Comparison of ENCODE assay signal across 8 cellular contexts in genomic region chr5:141848771-141849370, GRCh38. TPM values are rescaled to one million over a fixed set of nuclear protein-coding genes. Genes with fewer than 3 reads are reported as not detected.
DNase-seq lines count a peak whose midpoint lies in the region; TF ChIP-seq lines count a peak whose summit lies in the region.

No MANE protein-coding gene starts in this region.

- peak overlapping the region; percentile 54 for H3K4me3 ChIP-seq in astrocyte of the cerebellum (ENCODE audit: low read depth, low read length)

- TF ChIP-seq CTCF in astrocyte of the cerebellum (IDR thresholded peaks at IDR 0.05; ENCODE audit: low read depth, low read length, missing control alignments): no peak

- in situ Hi-C loops in astrocyte of the cerebellum (cut with HindIII; ENCODE audit: low sequenced_read_pairs): no loop called here

- DNase-seq in ELF-1 (ENCODE audit: low read depth, low spot score): peak; percentile 96
- DNase-seq in H4 (ENCODE audit: low spot score): peak; percentile 96
- peak; percentile 12 for DNase-seq in NCI-H460 (ENCODE audit: extremely low read depth, low read depth)
- DNase-seq in astrocyte of the cerebellum (ENCODE audit: low read depth): no peak
- peak; percentile 63 for DNase-seq in iris pigment epithelial cell (ENCODE audit: low read depth)
- peak; percentile 44 for DNase-seq in stimulated activated CD4-positive, alpha-beta T cell treated with anti-CD3 and anti-CD28 coated beads, Interleukin-4, amount 100 ng/mL, for 24 hours
- no peak for DNase-seq in COLO829 (ENCODE audit: low spot score)
- DNase-seq in hippocampal formation (lab: John Stamatoyannopoulos, UW): no peak

RNA-seq across cellular contexts. Expression of gene PCDH1, which starts 29.3 kb away (rescaled TPM):
- total RNA-seq in H4 (2014; rRNA removed; shearing (Covaris generic)): 1.2 and 6.6 TPM in 2 replicates
- 3.3 TPM in 2 replicates for total RNA-seq in NCI-H460 (2014; rRNA removed; shearing (Covaris generic))
- 0.67 and 0.69 TPM in 2 replicates for polyA plus RNA-seq in NCI-H460 (2014; cell fraction: nucleus; rRNA removed)

Comparison
In these comparisons a context has a peak if more than half of its experiments do, and no peak if none do; other contexts are left out.
1. DNase-seq: peak in ELF-1 (single experiment), H4 (single experiment), NCI-H460 (single experiment), iris pigment epithelial cell (single experiment) and stimulated activated CD4-positive, alpha-beta T cell treated with anti-CD3 and anti-CD28 coated beads, Interleukin-4, amount 100 ng/mL, for 24 hours (single experiment); none in astrocyte of the cerebellum (single experiment), COLO829 (single experiment) and hippocampal formation (0 of 2).